In the genomic region with DNA sequence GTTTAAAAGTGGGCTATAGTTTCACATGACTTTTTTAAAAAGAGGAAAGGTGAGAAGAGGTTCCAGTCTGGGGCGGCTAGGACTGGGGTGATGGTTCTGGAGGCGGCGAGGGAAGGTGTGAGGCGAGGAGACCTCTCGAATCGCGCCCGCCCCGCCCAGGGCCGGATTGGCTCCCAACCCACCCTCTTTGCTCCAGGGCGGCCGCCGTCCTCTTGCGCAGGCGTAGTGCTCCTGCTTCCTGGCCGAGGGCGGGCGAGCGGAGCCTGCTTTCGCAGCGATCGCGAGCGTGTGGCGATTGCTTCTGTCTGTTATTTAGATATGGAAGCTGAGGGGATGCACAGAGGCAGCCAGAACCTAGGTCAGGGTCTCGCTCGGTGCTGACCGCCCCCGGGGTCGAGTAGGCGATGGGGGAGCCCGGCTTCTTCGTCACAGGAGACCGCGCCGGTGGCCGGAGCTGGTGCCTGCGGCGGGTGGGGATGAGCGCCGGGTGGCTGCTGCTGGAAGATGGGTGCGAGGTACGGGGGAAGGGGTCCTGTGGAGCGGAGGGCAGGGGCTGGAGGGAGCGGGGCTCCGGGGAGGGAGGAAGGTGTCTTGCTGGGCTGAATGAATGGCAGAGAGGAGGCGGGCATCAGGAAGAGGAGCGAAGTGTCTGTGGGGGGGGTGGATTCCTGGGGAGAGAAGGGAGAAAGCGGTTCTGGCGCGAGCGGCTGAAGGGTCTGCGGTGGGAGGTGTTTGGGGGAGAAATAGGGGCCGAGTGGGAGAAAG, we compare ENCODE assay signal across 8 cellular contexts. TPM values are rescaled to one million over a fixed set of nuclear protein-coding genes. Genes with fewer than 3 reads are reported as not detected.
DNase-seq lines count a peak whose midpoint lies in the region; ATAC-seq, FAIRE-seq and TF ChIP-seq lines count a peak whose summit lies in the region.

A gene with protein sequence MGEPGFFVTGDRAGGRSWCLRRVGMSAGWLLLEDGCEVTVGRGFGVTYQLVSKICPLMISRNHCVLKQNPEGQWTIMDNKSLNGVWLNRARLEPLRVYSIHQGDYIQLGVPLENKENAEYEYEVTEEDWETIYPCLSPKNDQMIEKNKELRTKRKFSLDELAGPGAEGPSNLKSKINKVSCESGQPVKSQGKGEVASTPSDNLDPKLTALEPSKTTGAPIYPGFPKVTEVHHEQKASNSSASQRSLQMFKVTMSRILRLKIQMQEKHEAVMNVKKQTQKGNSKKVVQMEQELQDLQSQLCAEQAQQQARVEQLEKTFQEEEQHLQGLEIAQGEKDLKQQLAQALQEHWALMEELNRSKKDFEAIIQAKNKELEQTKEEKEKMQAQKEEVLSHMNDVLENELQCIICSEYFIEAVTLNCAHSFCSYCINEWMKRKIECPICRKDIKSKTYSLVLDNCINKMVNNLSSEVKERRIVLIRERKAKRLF (plus strand): TSS at position 223 of the 765 bp plus-strand sequence. CDS start 182 bp downstream, at position 405.

- H3K27ac ChIP-seq in keratinocyte (ENCODE audit: control insufficient read depth, insufficient read depth, low read length) = peak within 1 kb of the TSS; percentile 66

- peak; percentile 86 for TF ChIP-seq POLR2A in GM18951 (IDR thresholded peaks at IDR 0.05; ENCODE audit: extremely low read depth, insufficient read depth, insufficient read length)

- H3K4me2 ChIP-seq in keratinocyte (ENCODE audit: control insufficient read depth, extremely low read depth, insufficient read depth, low read depth, low read length) = peak within 1 kb of the TSS; percentile 100

- no peaks in the 10 kb centered on the region for H3K27me3 ChIP-seq in keratinocyte (ENCODE audit: control insufficient read depth, extremely low read depth, insufficient read depth, low read length)

- no peaks in the 10 kb centered on the region for H3K9me1 ChIP-seq in keratinocyte (ENCODE audit: control insufficient read depth, extremely low read depth, insufficient read depth, low read length)

- dilution Hi-C loops in keratinocyte (cut with MboI; ENCODE audit: extremely low pct_ligation_motif_present, low sequenced_read_pairs) = no loop called here

- no peak for TF ChIP-seq CTCF in AG09309 (IDR thresholded peaks at IDR 0.05; ENCODE audit: control insufficient read depth, insufficient read depth, low read depth, low read length, missing control alignments)
- no peak for TF ChIP-seq CTCF in keratinocyte (optimal IDR thresholded peaks at IDR 0.05 in 1 of 3, IDR thresholded peaks at IDR 0.05 in 1 of 3, conservative IDR thresholded peaks at IDR 0.05 in 1 of 3; ENCODE audit: extremely low read depth in 1 of 3, insufficient read depth in 2 of 3, low read length in 3 of 3)

- ATAC-seq in HG03196 (IDR thresholded peaks at IDR 0.05; ENCODE audit: unreplicated experiment) = peak; percentile 88

- peak; percentile 29 for FAIRE-seq in keratinocyte (lab: Jason Lieb, UNC)

- H4K20me1 ChIP-seq in keratinocyte (ENCODE audit: control insufficient read depth, extremely low read depth, insufficient read depth, low read length) = no peaks in the 10 kb centered on the region

- in situ Hi-C loops in GM18951 (cut with MboI; ENCODE audit: low sequenced_read_pairs, unreplicated experiment) = no loop called here

- H3K9me3 ChIP-seq in keratinocyte (ENCODE audit: control insufficient read depth, low read depth, low read length) = no peaks in the 10 kb centered on the region

- H3K4me3 ChIP-seq in AG09309 (ENCODE audit: control insufficient read depth, low read depth, low read length) (peak within 1 kb of the TSS; percentile 90), keratinocyte (ENCODE audit: control insufficient read depth in 2 of 3, extremely low read depth in 1 of 3, insufficient read depth in 2 of 3, low read depth in 1 of 3, low read length in 3 of 3) (peak within 1 kb of the TSS; percentile 89 to 98 (median 97))

- peaks cover 12% of the 10 kb centered on the region for H3K4me1 ChIP-seq in keratinocyte (ENCODE audit: control insufficient read depth, extremely low read depth, insufficient read depth, low read length)

- H2AFZ ChIP-seq in keratinocyte (ENCODE audit: control insufficient read depth, low read length) = peak within 1 kb of the TSS; percentile 94

- H3K79me2 ChIP-seq in keratinocyte (ENCODE audit: control insufficient read depth, insufficient read depth, low read length) = peaks cover 48% of the 10 kb centered on the region

- no peaks in the 10 kb centered on the region for H3K36me3 ChIP-seq in keratinocyte (ENCODE audit: control insufficient read depth in 2 of 2, extremely low read depth in 1 of 2, insufficient read depth in 2 of 2, low read length in 2 of 2)

- DNase-seq in AG09309 (ENCODE audit: low read depth) = peak; percentile 35
- DNase-seq in NCI-H446 (lab: John Stamatoyannopoulos, UW) = peak; percentile 79 to 92
- peak; percentile 88 for DNase-seq in activated CD4-positive, CD25-positive, alpha-beta regulatory T cell treated with anti-CD3 and anti-CD28 coated beads, Interleukin-2, amount 50 U/mL, for 72 hours
- peak; percentile 94 for DNase-seq in cerebellum (ENCODE audit: low spot score)
- peak; percentile 26 for DNase-seq in keratinocyte (ENCODE audit: low read depth, low spot score)
- peak; percentile 80 to 90 (median 83) for DNase-seq in stimulated activated CD4-positive, alpha-beta T cell treated with anti-CD3 and anti-CD28 coated beads, Interleukin-12 subunit alpha, Interleukin-12 subunit beta, amount 100 ng/mL, for 48 hours (ENCODE audit: low read depth in 2 of 3, low spot score in 1 of 3)

- H3K9ac ChIP-seq in keratinocyte (ENCODE audit: control insufficient read depth, extremely low read depth, insufficient read depth, low read length) = peak within 1 kb of the TSS; percentile 87

RNA-seq across cellular contexts. Expression of the gene that starts here (rescaled TPM):
- 17.7 TPM for total RNA-seq in cerebellum
- 25.3 to 34.5 TPM (median 25.7 TPM) in 3 replicates for polyA plus RNA-seq in keratinocyte
- 61.4 TPM for polyA plus RNA-seq in keratinocyte (2011; ENCODE audit: low read depth)
- 28.9 and 34.6 TPM in 2 replicates for polyA plus RNA-seq in keratinocyte (2011; cell fraction: cytosol; rRNA removed)
- 34.2 and 39.3 TPM in 2 replicates for polyA plus RNA-seq in keratinocyte (2011; cell fraction: nucleus; rRNA removed)
- 18.6 and 24.8 TPM in 2 replicates for polyA plus RNA-seq in keratinocyte (2012; ENCODE audit: low replicate concordance)
- 8.4 to 16.4 TPM (median 12.7 TPM) in 3 replicates for polyA minus RNA-seq in keratinocyte
- 17.3 TPM for polyA minus RNA-seq in keratinocyte (2011; cell fraction: cytosol; rRNA and poly(A)+ RNA removed)
- polyA minus RNA-seq in keratinocyte (2011; cell fraction: nucleus; rRNA and poly(A)+ RNA removed) = 9.5 and 12.8 TPM in 2 replicates

Comparison
In these comparisons a context has a peak if more than half of its experiments do, and no peak if none do; other contexts are left out.
1. Peak in every context shown above with its lines: DNase-seq, ATAC-seq, H3K4me3 ChIP-seq and H3K27ac ChIP-seq.
2. DNase-seq: peak in every context shown above with its lines; median percentile 94 in cerebellum; 88 in activated CD4-positive, CD25-positive, alpha-beta regulatory T cell treated with anti-CD3 and anti-CD28 coated beads, Interleukin-2, amount 50 U/mL, for 72 hours; 86 in NCI-H446; 83 in stimulated activated CD4-positive, alpha-beta T cell treated with anti-CD3 and anti-CD28 coated beads, Interleukin-12 subunit alpha, Interleukin-12 subunit beta, amount 100 ng/mL, for 48 hours; 35 in AG09309; 26 in keratinocyte.